In genomic region chr15:93974804-93975481, GRCh38 we compare ENCODE assay signal across 8 cellular contexts.
DNase-seq lines count a peak whose midpoint lies in the region; ATAC-seq and TF ChIP-seq lines count a peak whose summit lies in the region.

No MANE protein-coding gene starts in this region.

- peaks cover 0 to 2% of the 10 kb centered on the region in 2 donors for H3K27me3 Mint-ChIP-seq in CD4-positive, alpha-beta memory T cell
- peaks cover 5 to 7% of the 10 kb centered on the region in 2 donors for H3K27me3 Mint-ChIP-seq in effector memory CD8-positive, alpha-beta T cell

- H3K9me3 Mint-ChIP-seq in CD4-positive, alpha-beta memory T cell, result peaks cover 0 to 2% (median 0%) of the 10 kb centered on the region in 8 donors
- H3K9me3 Mint-ChIP-seq in effector memory CD8-positive, alpha-beta T cell, result no peaks in the 10 kb centered on the region

- DNase-seq in NCI-H345 treated with DMSO at 0.1 percent for 48 hours (lab: John Stamatoyannopoulos, UW; ENCODE audit: unreplicated experiment), result peak; percentile 14
- DNase-seq in epithelial cell of proximal tubule (ENCODE audit: low read depth), result peak; percentile 6
- DNase-seq in psoas muscle, result no peak
- no peak for DNase-seq in effector memory CD4-positive, alpha-beta T cell
- DNase-seq in CD4-positive, alpha-beta memory T cell, result no peak
- DNase-seq in effector memory CD8-positive, alpha-beta T cell, result no peak

- no peak overlapping the region for H3K27ac Mint-ChIP-seq in CD4-positive, alpha-beta memory T cell
- H3K27ac Mint-ChIP-seq in effector memory CD8-positive, alpha-beta T cell, result no peak overlapping the region

- H3K27me3 ChIP-seq in psoas muscle (ENCODE audit: insufficient read depth in 3 of 3, low read length in 2 of 3), result no peaks in the 10 kb centered on the region
- no peaks in the 10 kb centered on the region for H3K27me3 ChIP-seq in effector memory CD4-positive, alpha-beta T cell (replicated peaks; ENCODE audit: control insufficient read depth, insufficient read depth, low read length, poor library complexity, severe bottlenecking)
- no peaks in the 10 kb centered on the region for H3K27me3 ChIP-seq in CD4-positive, alpha-beta memory T cell (ENCODE audit: insufficient read depth, low read length)

- whole genome bisulfite sequencing in psoas muscle, 3 donors, result 58 to 64% (median 58%) methylated on average over 6 of the region's 6 CpGs

- H3K36me3 ChIP-seq in psoas muscle (ENCODE audit: insufficient read depth in 1 of 2, low read depth in 1 of 2), result peaks cover 0 to 3% of the 10 kb centered on the region in 2 donors
- no peaks in the 10 kb centered on the region for H3K36me3 ChIP-seq in effector memory CD4-positive, alpha-beta T cell (ENCODE audit: control insufficient read depth, insufficient read depth, low read length)
- H3K36me3 ChIP-seq in CD4-positive, alpha-beta memory T cell (ENCODE audit: insufficient read depth, low read length), result no peaks in the 10 kb centered on the region

- H3K9me3 ChIP-seq in psoas muscle, result no peaks in the 10 kb centered on the region
- no peaks in the 10 kb centered on the region for H3K9me3 ChIP-seq in effector memory CD4-positive, alpha-beta T cell (ENCODE audit: control insufficient read depth, low read length)
- H3K9me3 ChIP-seq in CD4-positive, alpha-beta memory T cell (ENCODE audit: control insufficient read depth in 1 of 2, low read length in 2 of 2), result no peaks in the 10 kb centered on the region

- TF ChIP-seq CTCF in GM12872 (IDR thresholded peaks at IDR 0.05; ENCODE audit: insufficient read depth, low read depth, low read length), result 0 out of 3 replicates have a peak, but pooled peaks have one; percentile 6
- peak; percentile 68 for TF ChIP-seq CTCF in epithelial cell of proximal tubule (conservative IDR thresholded peaks at IDR 0.05; ENCODE audit: low read depth, low read length)
- TF ChIP-seq CTCF in psoas muscle (IDR thresholded peaks at IDR 0.05), result peak; percentile 43

- ATAC-seq in psoas muscle, result peak in 2 of 4 donors; percentile 55 to 72
- no peak for ATAC-seq in effector memory CD8-positive, alpha-beta T cell (replicated peaks)
- no peak for ATAC-seq in GM19324 (IDR thresholded peaks at IDR 0.05; ENCODE audit: low FRiP score, unreplicated experiment)

- H3K4me3 Mint-ChIP-seq in CD4-positive, alpha-beta memory T cell, result no peak overlapping the region
- no peak overlapping the region for H3K4me3 Mint-ChIP-seq in effector memory CD8-positive, alpha-beta T cell

- H3K27ac ChIP-seq in psoas muscle, result no peak overlapping the region
- no peak overlapping the region for H3K27ac ChIP-seq in effector memory CD4-positive, alpha-beta T cell (ENCODE audit: insufficient read depth, low read length, poor library complexity, severe bottlenecking)
- no peak overlapping the region for H3K27ac ChIP-seq in CD4-positive, alpha-beta memory T cell (ENCODE audit: low read depth, low read length)

- H3K4me3 ChIP-seq in epithelial cell of proximal tubule (ENCODE audit: low read depth, low read length) (no peak overlapping the region), psoas muscle (no peak overlapping the region)
- no peak overlapping the region for H3K4me3 ChIP-seq in effector memory CD4-positive, alpha-beta T cell (ENCODE audit: insufficient read depth, low read depth, low read length, poor library complexity, severe bottlenecking)
- no peak overlapping the region for H3K4me3 ChIP-seq in CD4-positive, alpha-beta memory T cell (ENCODE audit: low read length in 2 of 2)

- peaks cover 0 to 2% (median 0%) of the 10 kb centered on the region in 4 donors for H3K4me1 Mint-ChIP-seq in CD4-positive, alpha-beta memory T cell
- no peaks in the 10 kb centered on the region for H3K4me1 Mint-ChIP-seq in effector memory CD8-positive, alpha-beta T cell (ENCODE audit: low read depth in 2 of 2)

- CTCF ChIA-PET in CD4-positive, alpha-beta memory T cell (lab: Charles Lee; ENCODE audit: partially characterized antibody), result interaction anchor here (1.2 kb wide), 1 partner anchor 17 kb away, joined by 3 read pairs; no protein-coding TSS in a partner anchor

- POLR2A ChIA-PET in CD4-positive, alpha-beta memory T cell (lab: Charles Lee; ENCODE audit: partially characterized antibody), result no interaction called here

- intact Hi-C loops in psoas muscle (cut with DNase I), result loop anchor here (5.0 to 10.0 kb wide), 2 partner anchors 940 to 943 kb away; no protein-coding TSS in a partner anchor
- intact Hi-C loops in CD4-positive, alpha-beta memory T cell (cut with micrococcal nuclease), result no loop called here

- no peaks in the 10 kb centered on the region for H3K36me3 Mint-ChIP-seq in CD4-positive, alpha-beta memory T cell
- no peaks in the 10 kb centered on the region for H3K36me3 Mint-ChIP-seq in effector memory CD8-positive, alpha-beta T cell (ENCODE audit: insufficient read depth)

- H3K4me1 ChIP-seq in psoas muscle, result no peaks in the 10 kb centered on the region
- H3K4me1 ChIP-seq in effector memory CD4-positive, alpha-beta T cell (ENCODE audit: control insufficient read depth, insufficient read depth, low read length, poor library complexity, severe bottlenecking), result no peaks in the 10 kb centered on the region
- no peaks in the 10 kb centered on the region for H3K4me1 ChIP-seq in CD4-positive, alpha-beta memory T cell (ENCODE audit: insufficient read depth, low read length)

Comparison
In these comparisons a context has a peak if more than half of its experiments do, and no peak if none do; other contexts are left out.
1. CTCF ChIP-seq: peak in every context shown above with its lines; median percentile 68 in epithelial cell of proximal tubule; 43 in psoas muscle; 6 in GM12872.
2. DNase-seq: peak in NCI-H345 treated with DMSO at 0.1 percent for 48 hours (single experiment) and epithelial cell of proximal tubule (single experiment); none in psoas muscle (0 of 2), effector memory CD4-positive, alpha-beta T cell (0 of 3), CD4-positive, alpha-beta memory T cell (0 of 5) and effector memory CD8-positive, alpha-beta T cell (0 of 3).